ENCODE assay signal across 1 cellular context in the genomic region with DNA sequence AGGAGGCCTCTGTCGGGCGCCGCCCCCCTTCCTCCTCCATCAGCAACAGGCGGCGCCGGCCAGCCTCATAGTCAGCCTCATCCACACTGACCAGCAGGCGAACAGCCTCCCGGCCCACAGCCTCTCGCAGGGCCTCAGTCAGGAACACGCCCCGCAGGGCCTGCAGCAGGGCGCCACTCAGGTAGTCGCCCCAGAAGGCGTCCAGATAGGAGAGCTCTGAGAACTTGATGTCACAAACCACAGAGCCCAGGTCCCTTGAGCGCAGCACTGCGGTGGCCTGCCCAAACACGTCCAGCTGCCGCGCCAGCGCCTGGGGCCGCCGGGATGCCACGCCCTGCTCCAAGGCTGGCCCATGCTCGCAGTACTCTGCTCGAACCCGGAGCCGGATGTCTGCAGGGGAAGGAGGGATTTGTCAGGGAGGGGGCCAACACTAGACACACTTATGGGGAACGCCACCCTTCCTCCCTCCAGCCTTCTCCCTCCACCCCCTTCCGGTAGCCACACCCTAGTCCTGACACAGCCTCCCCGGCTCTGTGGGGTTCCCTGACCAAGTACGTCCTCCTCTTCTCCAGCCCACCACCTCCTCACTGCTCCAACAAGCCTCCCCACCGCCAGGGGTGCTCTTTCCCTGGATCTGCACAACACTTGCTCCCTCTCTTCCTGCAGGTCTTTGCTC.
A peak's percentile ranks its signal among the peaks of the same experiment; 100 is the strongest.
TF ChIP-seq lines count a peak whose summit lies in the region.

No MANE protein-coding gene starts in this region.

TF ChIP-seq in GM12878, 131 proteins besides CTCF, POLR2A, EP300 and RAD21 (continued from another document):
- TF ChIP-seq, protein P1, sequence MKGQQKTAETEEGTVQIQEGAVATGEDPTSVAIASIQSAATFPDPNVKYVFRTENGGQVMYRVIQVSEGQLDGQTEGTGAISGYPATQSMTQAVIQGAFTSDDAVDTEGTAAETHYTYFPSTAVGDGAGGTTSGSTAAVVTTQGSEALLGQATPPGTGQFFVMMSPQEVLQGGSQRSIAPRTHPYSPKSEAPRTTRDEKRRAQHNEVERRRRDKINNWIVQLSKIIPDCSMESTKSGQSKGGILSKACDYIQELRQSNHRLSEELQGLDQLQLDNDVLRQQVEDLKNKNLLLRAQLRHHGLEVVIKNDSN (IDR thresholded peaks at IDR 0.05; ENCODE audit: borderline replicate concordance, extremely low read length, insufficient read depth, low read depth, low read length): no peak
- TF ChIP-seq GATAD2B (conservative IDR thresholded peaks at IDR 0.05; ENCODE audit: low read depth) (peak; percentile 63), SMAD5 (IDR thresholded peaks at IDR 0.05; ENCODE audit: low read depth) (no peak), ZNF274 (IDR thresholded peaks at IDR 0.05; ENCODE audit: insufficient read depth, insufficient read length) (no peak), SUZ12 (IDR thresholded peaks at IDR 0.05; ENCODE audit: unreplicated experiment) (no peak), SIN3A (IDR thresholded peaks at IDR 0.05; ENCODE audit: low read depth, low read length) (peak; percentile 70; the same call in 1 of the 2 replicates), IKZF2 (IDR thresholded peaks at IDR 0.05) (peak; percentile 46 to 54; a peak in 2 of 4 replicates), RBBP5 (conservative IDR thresholded peaks at IDR 0.05) (no peak), POLR2AphosphoS2 (IDR thresholded peaks at IDR 0.05; ENCODE audit: low read depth, low read length) (0 out of 2 replicates have a peak, but pooled peaks have one; percentile 25), MEF2A (IDR thresholded peaks at IDR 0.05; ENCODE audit: insufficient read depth, low read depth, low read length) (no peak), JUNB (IDR thresholded peaks at IDR 0.05) (no peak), STAT1 (conservative IDR thresholded peaks at IDR 0.05) (no peak)
- TF ChIP-seq, protein P2, sequence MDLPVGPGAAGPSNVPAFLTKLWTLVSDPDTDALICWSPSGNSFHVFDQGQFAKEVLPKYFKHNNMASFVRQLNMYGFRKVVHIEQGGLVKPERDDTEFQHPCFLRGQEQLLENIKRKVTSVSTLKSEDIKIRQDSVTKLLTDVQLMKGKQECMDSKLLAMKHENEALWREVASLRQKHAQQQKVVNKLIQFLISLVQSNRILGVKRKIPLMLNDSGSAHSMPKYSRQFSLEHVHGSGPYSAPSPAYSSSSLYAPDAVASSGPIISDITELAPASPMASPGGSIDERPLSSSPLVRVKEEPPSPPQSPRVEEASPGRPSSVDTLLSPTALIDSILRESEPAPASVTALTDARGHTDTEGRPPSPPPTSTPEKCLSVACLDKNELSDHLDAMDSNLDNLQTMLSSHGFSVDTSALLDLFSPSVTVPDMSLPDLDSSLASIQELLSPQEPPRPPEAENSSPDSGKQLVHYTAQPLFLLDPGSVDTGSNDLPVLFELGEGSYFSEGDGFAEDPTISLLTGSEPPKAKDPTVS (IDR thresholded peaks at IDR 0.05; ENCODE audit: low read depth, low read length): no peak
- TF ChIP-seq, protein P3, sequence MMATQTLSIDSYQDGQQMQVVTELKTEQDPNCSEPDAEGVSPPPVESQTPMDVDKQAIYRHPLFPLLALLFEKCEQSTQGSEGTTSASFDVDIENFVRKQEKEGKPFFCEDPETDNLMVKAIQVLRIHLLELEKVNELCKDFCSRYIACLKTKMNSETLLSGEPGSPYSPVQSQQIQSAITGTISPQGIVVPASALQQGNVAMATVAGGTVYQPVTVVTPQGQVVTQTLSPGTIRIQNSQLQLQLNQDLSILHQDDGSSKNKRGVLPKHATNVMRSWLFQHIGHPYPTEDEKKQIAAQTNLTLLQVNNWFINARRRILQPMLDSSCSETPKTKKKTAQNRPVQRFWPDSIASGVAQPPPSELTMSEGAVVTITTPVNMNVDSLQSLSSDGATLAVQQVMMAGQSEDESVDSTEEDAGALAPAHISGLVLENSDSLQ (IDR thresholded peaks at IDR 0.05): 0 out of 2 replicates have a peak, but pooled peaks have one; percentile 4
